ENCODE assay signal across 24 cellular contexts in genomic region chr13:31242935-31243334, GRCh38.
"Had no signal": no experiment of that assay in that cellular context is flagged by ENCODE, and none has a peak within 500 bp of the region (broad histone marks: within the 10 kb centered on the region; RNA-seq: fewer than 3 reads in every experiment).

No MANE protein-coding gene starts in this region.

- H3K27me3 ChIP-seq: ascending aorta, esophagus muscularis mucosa, gastroesophageal sphincter, heart left ventricle, neutrophil, testis had no signal

- H3K9me3 Mint-ChIP-seq: activated naive CD4-positive, alpha-beta T cell treated with anti-CD3 and anti-CD28 coated beads, Interleukin-2, amount 10 ng/mL, durations not matched to agents 7 days and 5 days; activated naive CD8-positive, alpha-beta T cell treated with anti-CD3 and anti-CD28 coated beads, Interleukin-2, amount 50 U/mL, for 24 hours; activated T-cell treated with anti-CD3 and anti-CD28 coated beads, Interleukin-2, amount 50 U/mL, for 4 hours; naive thymus-derived CD8-positive, alpha-beta T cell; stimulated activated effector memory CD8-positive, alpha-beta T cell treated with anti-CD3 and anti-CD28 coated beads, Interleukin-12 subunit alpha, Interleukin-12 subunit beta, amount 100 ng/mL, for 72 hours; type B pancreatic cell had no signal

- H3K36me3 Mint-ChIP-seq: activated naive CD4-positive, alpha-beta T cell treated with anti-CD3 and anti-CD28 coated beads, Interleukin-2, amount 10 ng/mL, durations not matched to agents 7 days and 5 days had no signal

- H3K9me3 ChIP-seq: ascending aorta, esophagus muscularis mucosa, gastroesophageal sphincter, heart left ventricle, neutrophil, testis had no signal

- H3K27ac ChIP-seq: ascending aorta, gastroesophageal sphincter, neutrophil, parathyroid adenoma, testis, VCaP had no signal

- H3K79me2 ChIP-seq: parathyroid adenoma had no signal

- H3K36me3 ChIP-seq: neutrophil had no signal

- H3K27me3 Mint-ChIP-seq: activated naive CD4-positive, alpha-beta T cell treated with anti-CD3 and anti-CD28 coated beads, Interleukin-2, amount 10 ng/mL, durations not matched to agents 7 days and 5 days; activated naive CD8-positive, alpha-beta T cell treated with anti-CD3 and anti-CD28 coated beads, Interleukin-2, amount 50 U/mL, for 24 hours; naive thymus-derived CD8-positive, alpha-beta T cell; type B pancreatic cell had no signal

- H3K4me1 Mint-ChIP-seq: activated naive CD4-positive, alpha-beta T cell treated with anti-CD3 and anti-CD28 coated beads, Interleukin-2, amount 10 ng/mL, durations not matched to agents 7 days and 5 days; activated naive CD8-positive, alpha-beta T cell treated with anti-CD3 and anti-CD28 coated beads, Interleukin-2, amount 50 U/mL, for 24 hours; naive thymus-derived CD8-positive, alpha-beta T cell; stimulated activated effector memory CD8-positive, alpha-beta T cell treated with anti-CD3 and anti-CD28 coated beads, Interleukin-12 subunit alpha, Interleukin-12 subunit beta, amount 100 ng/mL, for 72 hours had no signal

- H3K4me1 ChIP-seq: ascending aorta, gastroesophageal sphincter, parathyroid adenoma, testis had no signal

- H3K4me3 Mint-ChIP-seq: activated naive CD4-positive, alpha-beta T cell treated with anti-CD3 and anti-CD28 coated beads, Interleukin-2, amount 10 ng/mL, durations not matched to agents 7 days and 5 days; activated naive CD8-positive, alpha-beta T cell treated with anti-CD3 and anti-CD28 coated beads, Interleukin-2, amount 50 U/mL, for 24 hours; activated T-cell treated with anti-CD3 and anti-CD28 coated beads, Interleukin-2, amount 50 U/mL, for 4 hours; naive thymus-derived CD8-positive, alpha-beta T cell; stimulated activated effector memory CD8-positive, alpha-beta T cell treated with anti-CD3 and anti-CD28 coated beads, Interleukin-12 subunit alpha, Interleukin-12 subunit beta, amount 100 ng/mL, for 72 hours; type B pancreatic cell had no signal

- H3K4me3 ChIP-seq: ascending aorta, esophagus muscularis mucosa, gastroesophageal sphincter, heart left ventricle, testis had no signal

- H3K9ac ChIP-seq: parathyroid adenoma had no signal

- H3K27ac Mint-ChIP-seq: activated naive CD4-positive, alpha-beta T cell treated with anti-CD3 and anti-CD28 coated beads, Interleukin-2, amount 10 ng/mL, durations not matched to agents 7 days and 5 days; activated naive CD8-positive, alpha-beta T cell treated with anti-CD3 and anti-CD28 coated beads, Interleukin-2, amount 50 U/mL, for 24 hours; naive thymus-derived CD8-positive, alpha-beta T cell; stimulated activated effector memory CD8-positive, alpha-beta T cell treated with anti-CD3 and anti-CD28 coated beads, Interleukin-12 subunit alpha, Interleukin-12 subunit beta, amount 100 ng/mL, for 72 hours; type B pancreatic cell had no signal

- H2AFZ ChIP-seq: parathyroid adenoma had no signal

- DNase-seq: activated CD4-positive, alpha-beta T cell treated with anti-CD3 and anti-CD28 coated beads, Interleukin-2, amount 50 U/mL, for 1 hour; activated CD4-positive, CD25-positive, alpha-beta regulatory T cell treated with anti-CD3 and anti-CD28 coated beads, Interleukin-2, amount 50 U/mL, for 72 hours; activated CD8-positive, alpha-beta memory T cell treated with anti-CD3 and anti-CD28 coated beads, Interleukin-2, amount 50 U/mL, for 4 hours; activated naive CD4-positive, alpha-beta T cell treated with anti-CD3 and anti-CD28 coated beads, Interleukin-2, amount 10 ng/mL, durations not matched to agents 7 days and 5 days; activated naive CD8-positive, alpha-beta T cell treated with anti-CD3 and anti-CD28 coated beads, Interleukin-2, amount 50 U/mL, for 24 hours; activated T-cell treated with anti-CD3 and anti-CD28 coated beads, Interleukin-2, amount 50 U/mL, for 4 hours; cortex of kidney; effector CD4-positive, alpha-beta T cell; heart left ventricle; kidney glomerular epithelial cell; mesendoderm; naive thymus-derived CD8-positive, alpha-beta T cell; stimulated activated CD4-positive, alpha-beta T cell treated with anti-CD3 and anti-CD28 coated beads, Interleukin-4, amount 100 ng/mL, for 24 hours; T-helper 2 cell; testis had no signal

- ATAC-seq: activated naive CD8-positive, alpha-beta T cell treated with anti-CD3 and anti-CD28 coated beads, Interleukin-2, amount 50 U/mL, for 24 hours; activated T-cell treated with anti-CD3 and anti-CD28 coated beads, Interleukin-2, amount 50 U/mL, for 4 hours; naive thymus-derived CD8-positive, alpha-beta T cell; sciatic nerve; stimulated activated effector memory CD8-positive, alpha-beta T cell treated with anti-CD3 and anti-CD28 coated beads, Interleukin-12 subunit alpha, Interleukin-12 subunit beta, amount 100 ng/mL, for 72 hours had no signal
